12 cellular contexts compared by ENCODE assay signal in the genomic region with DNA sequence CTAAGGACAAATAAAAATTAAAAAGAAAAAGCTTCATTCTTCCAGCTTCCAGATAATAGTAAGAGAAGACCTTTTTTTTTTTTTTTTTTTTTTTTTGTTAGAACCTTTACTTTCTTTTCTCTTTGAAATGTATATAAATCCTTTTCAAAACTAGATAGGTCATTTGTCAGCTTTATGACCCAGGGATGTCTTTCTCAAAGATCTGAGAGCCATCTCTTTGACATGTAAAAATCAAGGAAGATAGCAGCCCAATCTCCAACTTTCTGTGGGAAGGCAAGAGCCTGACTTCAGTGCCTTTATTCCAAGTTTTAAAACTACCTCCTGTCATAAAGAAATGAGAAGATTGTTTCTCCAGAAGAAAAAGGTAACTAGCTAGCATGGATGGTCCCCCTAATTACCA.
DNase-seq lines count a peak whose midpoint lies in the region; ATAC-seq and TF ChIP-seq lines count a peak whose summit lies in the region.
"Had no signal": no experiment of that assay in that cellular context is flagged by ENCODE, and none has a peak within 500 bp of the region (broad histone marks: within the 10 kb centered on the region; RNA-seq: fewer than 3 reads in every experiment).

No MANE protein-coding gene starts in this region.

- H3K79me2 ChIP-seq in H9 (ENCODE audit: insufficient read depth, low read length), result no peaks in the 10 kb centered on the region

- POLR2A ChIA-PET in WTC11 (lab: Charles Lee), result interaction anchor here (0.6 kb wide), 1 partner anchor 12 kb away, joined by 4 read pairs; no protein-coding TSS in a partner anchor

- no peak overlapping the region for H2BK20ac ChIP-seq in H9 (ENCODE audit: low read depth, low read length, poor library complexity, severe bottlenecking)

- H3K4me2 ChIP-seq in H9 (ENCODE audit: insufficient read depth, insufficient read length, low read length), result peak overlapping the region; percentile 52
- H3K4me2 ChIP-seq: BLaER1 treated with 17β-estradiol and CSF1 and Interleukin-3, amounts not matched to agents 10 nM and 100 nM had no signal

- H3K27ac ChIP-seq in H9 (ENCODE audit: insufficient read length, low read depth, low read length), result no peak overlapping the region
- no peak overlapping the region for H3K27ac ChIP-seq in substantia nigra (ENCODE audit: low read depth, low read length, poor library complexity, severe bottlenecking)
- H3K27ac ChIP-seq: BLaER1 treated with 17β-estradiol and CSF1 and Interleukin-3, amounts not matched to agents 10 nM and 100 nM had no signal

- no peak overlapping the region for H2BK12ac ChIP-seq in H9 (ENCODE audit: insufficient read length, low read depth, low read length)

- H3K23me2 ChIP-seq in H9 (ENCODE audit: insufficient read length, low read depth, low read length, poor library complexity, severe bottlenecking), result no peaks in the 10 kb centered on the region

- peak overlapping the region; percentile 12 for H3K4me3 ChIP-seq in iPS-15b (ENCODE audit: low read depth, low read length)
- H3K4me3 ChIP-seq: BLaER1 treated with 17β-estradiol and CSF1 and Interleukin-3, amounts not matched to agents 10 nM and 100 nM had no signal

- no peaks in the 10 kb centered on the region for H3K27me3 ChIP-seq in H9 (ENCODE audit: insufficient read depth, low read length)
- peaks cover 2% of the 10 kb centered on the region for H3K27me3 ChIP-seq in iPS-15b (ENCODE audit: control insufficient read depth, insufficient read depth, low read length)
- H3K27me3 ChIP-seq: BLaER1 treated with 17β-estradiol and CSF1 and Interleukin-3, amounts not matched to agents 10 nM and 100 nM had no signal

- H4K8ac ChIP-seq in H9 (replicated peaks; ENCODE audit: insufficient read length, low read depth, low read length), result no peak overlapping the region

- H3K4me1 ChIP-seq in H9 (ENCODE audit: insufficient read depth, low read length), result peaks cover 3% of the 10 kb centered on the region; the same call in 1 of the 2 replicates
- peaks cover 13% of the 10 kb centered on the region for H3K4me1 ChIP-seq in iPS-15b (ENCODE audit: control insufficient read depth, insufficient read depth, low read length)
- H3K4me1 ChIP-seq: BLaER1 treated with 17β-estradiol and CSF1 and Interleukin-3, amounts not matched to agents 10 nM and 100 nM had no signal

- no peak overlapping the region for H3T11ph ChIP-seq in H9 (ENCODE audit: low read length)

- no peaks in the 10 kb centered on the region for H3K9me3 ChIP-seq in H9 (ENCODE audit: control insufficient read depth, low read depth, low read length)
- H3K9me3 ChIP-seq in iPS-15b (ENCODE audit: control insufficient read depth, insufficient read depth, low read length), result no peaks in the 10 kb centered on the region
- H3K9me3 ChIP-seq: BLaER1 treated with 17β-estradiol and CSF1 and Interleukin-3, amounts not matched to agents 10 nM and 100 nM had no signal

- no peaks in the 10 kb centered on the region for H3K79me1 ChIP-seq in H9 (ENCODE audit: insufficient read depth, low read depth, low read length, poor library complexity, severe bottlenecking)

- no peak overlapping the region for H3K56ac ChIP-seq in H9 (ENCODE audit: insufficient read length, low read depth, low read length)

- H3K36me3 Mint-ChIP-seq in H9 (ENCODE audit: insufficient read depth in 1 of 3, low read depth in 3 of 3), result no peaks in the 10 kb centered on the region
- H3K36me3 Mint-ChIP-seq in WTC11, result no peaks in the 10 kb centered on the region
- no peaks in the 10 kb centered on the region for H3K36me3 Mint-ChIP-seq in mesothelial cell of epicardium
- H3K36me3 Mint-ChIP-seq: CD4-positive, CD25-positive, alpha-beta regulatory T cell had no signal

- peak; percentile 76 for ATAC-seq in WTC11
- no peak for ATAC-seq in HG03139 (IDR thresholded peaks at IDR 0.05; ENCODE audit: unreplicated experiment)

- no peak overlapping the region for H3K14ac ChIP-seq in H9 (ENCODE audit: insufficient read depth, low read length)

- no peak overlapping the region for H2BK5ac ChIP-seq in H9 (ENCODE audit: insufficient read length, low read length)

- DNase-seq in H9, result no peak
- DNase-seq in WTC11 (ENCODE audit: low spot score), result no peak
- no peak for DNase-seq in mesothelial cell of epicardium (ENCODE audit: low spot score in 2 of 2, unreplicated experiment in 2 of 2)
- DNase-seq in substantia nigra (lab: John Stamatoyannopoulos, UW), result no peak
- no peak for DNase-seq in NCI-H128 (lab: John Stamatoyannopoulos, UW; ENCODE audit: unreplicated experiment)
- DNase-seq: ACHN; CD4-positive, CD25-positive, alpha-beta regulatory T cell; DMS53; IMR-90 had no signal

- TF ChIP-seq CTCF in H9 (conservative IDR thresholded peaks at IDR 0.05), result no peak
- no peak for TF ChIP-seq CTCF in WTC11 (IDR thresholded peaks at IDR 0.05)
- no peak for TF ChIP-seq CTCF in mesothelial cell of epicardium (IDR thresholded peaks at IDR 0.05; ENCODE audit: unreplicated experiment)

- CTCF ChIA-PET in WTC11 (lab: Charles Lee), result interaction anchor here (0.6 to 1.9 kb wide), 3 partner anchors 11 to 206 kb away, joined by 3 to 6 read pairs (median 3); no protein-coding TSS in a partner anchor

- no peak overlapping the region for H3K9ac ChIP-seq in H9 (ENCODE audit: extremely low read depth, insufficient read length, low read length)
- no peak overlapping the region for H3K9ac ChIP-seq in iPS-15b (ENCODE audit: low read depth, low read length)
- H3K9ac ChIP-seq: BLaER1 treated with 17β-estradiol and CSF1 and Interleukin-3, amounts not matched to agents 10 nM and 100 nM had no signal

- H2AK5ac ChIP-seq in H9 (ENCODE audit: insufficient read length, low read length), result no peak overlapping the region

- no peak overlapping the region for H2BK15ac ChIP-seq in H9 (ENCODE audit: low read depth, low read length)

- H2AFZ ChIP-seq in H9 (ENCODE audit: low read length), result no peak overlapping the region

- H4K5ac ChIP-seq in H9 (ENCODE audit: insufficient read length, low read depth, low read length), result no peak overlapping the region

- H2BK120ac ChIP-seq in H9 (ENCODE audit: low read depth, low read length, poor library complexity, severe bottlenecking), result no peak overlapping the region

- H3K27me3 Mint-ChIP-seq in H9 (ENCODE audit: low read depth), result peaks cover 46% of the 10 kb centered on the region
- peaks cover 41% of the 10 kb centered on the region for H3K27me3 Mint-ChIP-seq in WTC11 (ENCODE audit: low read depth)
- no peaks in the 10 kb centered on the region for H3K27me3 Mint-ChIP-seq in mesothelial cell of epicardium (ENCODE audit: low read depth)
- H3K27me3 Mint-ChIP-seq: CD4-positive, CD25-positive, alpha-beta regulatory T cell had no signal

- peaks cover 29 to 35% of the 10 kb centered on the region in 2 experiments for H3K4me1 Mint-ChIP-seq in H9
- peaks cover 47% of the 10 kb centered on the region for H3K4me1 Mint-ChIP-seq in WTC11
- peaks cover 16% of the 10 kb centered on the region for H3K4me1 Mint-ChIP-seq in mesothelial cell of epicardium
- H3K4me1 Mint-ChIP-seq: CD4-positive, CD25-positive, alpha-beta regulatory T cell had no signal

- H3K27ac Mint-ChIP-seq in H9, result peak overlapping the region in 1 of 3 experiments; percentile 50; a peak in 1 of 7 replicates
- no peak overlapping the region for H3K27ac Mint-ChIP-seq in WTC11
- peak overlapping the region; percentile 51 for H3K27ac Mint-ChIP-seq in mesothelial cell of epicardium
- H3K27ac Mint-ChIP-seq: CD4-positive, CD25-positive, alpha-beta regulatory T cell had no signal

- no peak overlapping the region for H3K4ac ChIP-seq in H9 (ENCODE audit: low read depth, low read length)

- no peak overlapping the region; a peak in 1 of 5 replicates for H3K4me3 Mint-ChIP-seq in H9
- peak overlapping the region; percentile 3; the same call in 1 of the 2 replicates for H3K4me3 Mint-ChIP-seq in WTC11
- no peak overlapping the region for H3K4me3 Mint-ChIP-seq in mesothelial cell of epicardium
- H3K4me3 Mint-ChIP-seq: CD4-positive, CD25-positive, alpha-beta regulatory T cell had no signal

- H3K36me3 ChIP-seq in iPS-15b (ENCODE audit: control insufficient read depth, insufficient read depth, low read length), result no peaks in the 10 kb centered on the region
- H3K36me3 ChIP-seq: BLaER1 treated with 17β-estradiol and CSF1 and Interleukin-3, amounts not matched to agents 10 nM and 100 nM had no signal

- H4K91ac ChIP-seq in H9 (ENCODE audit: insufficient read length, low read depth, low read length), result no peak overlapping the region

- H3K9me3 Mint-ChIP-seq in H9 (no peaks in the 10 kb centered on the region), WTC11 (no peaks in the 10 kb centered on the region), mesothelial cell of epicardium (peaks cover 4% of the 10 kb centered on the region)

- H3K23ac ChIP-seq in H9 (ENCODE audit: insufficient read length, low read depth, low read length), result no peak overlapping the region

- no peak overlapping the region for H3K18ac ChIP-seq in H9 (ENCODE audit: insufficient read length, low read depth, low read length)

- no peaks in the 10 kb centered on the region for H4K20me1 ChIP-seq in H9 (ENCODE audit: control insufficient read depth, insufficient read depth, insufficient read length)
- H4K20me1 ChIP-seq: BLaER1 treated with 17β-estradiol and CSF1 and Interleukin-3, amounts not matched to agents 10 nM and 100 nM had no signal

TF ChIP-seq in WTC11, 78 proteins besides CTCF, POLR2A, EP300 and RAD21:
- TF ChIP-seq TCF7 (CRISPR knock-in tag; IDR thresholded peaks at IDR 0.05; ENCODE audit: low read depth) (no peak), FOXP1 (CRISPR knock-in tag; IDR thresholded peaks at IDR 0.05; ENCODE audit: borderline replicate concordance) (no peak), SMAD3 (CRISPR knock-in tag; IDR thresholded peaks at IDR 0.05; ENCODE audit: borderline replicate concordance) (no peak), ZNF219 (CRISPR knock-in tag; IDR thresholded peaks at IDR 0.05; ENCODE audit: borderline replicate concordance) (no peak)
TF ChIP-seq in WTC11: peak in this region for 0.
